ENCODE assay signal across 15 cellular contexts in genomic region chr17:48134912-48135480, GRCh38. TPM values are rescaled to one million over a fixed set of nuclear protein-coding genes. Genes with fewer than 3 reads are reported as not detected.
DNase-seq lines count a peak whose midpoint lies in the region; ATAC-seq and TF ChIP-seq lines count a peak whose summit lies in the region.
"Had no signal": no experiment of that assay in that cellular context is flagged by ENCODE, and none has a peak within 500 bp of the region (broad histone marks: within the 10 kb centered on the region; RNA-seq: fewer than 3 reads in every experiment).

No MANE protein-coding gene starts in this region.

- H3K79me1 ChIP-seq in neuronal stem cell (ENCODE audit: low read depth, low read length) = no peaks in the 10 kb centered on the region

- DNase-seq in GM13976 (ENCODE audit: low spot score) (peak; percentile 39), RPMI7951 (ENCODE audit: low read depth) (peak; percentile 7), germinal center (ENCODE audit: low spot score) (peak; percentile 10), NCI-H2107 (lab: John Stamatoyannopoulos, UW) (no peak), NOMO-1 (lab: John Stamatoyannopoulos, UW; ENCODE audit: unreplicated experiment in 2 of 2) (no peak), neuronal stem cell (ENCODE audit: low spot score) (no peak)
- no peak for DNase-seq in stimulated activated naive CD8-positive, alpha-beta T cell treated with anti-CD3 and anti-CD28 coated beads, Interleukin-15, Interleukin-2, amounts not matched to agents 100 U/mL and 50 U/mL, for 24 hours
- DNase-seq: activated CD4-positive, alpha-beta T cell treated with anti-CD3 and anti-CD28 coated beads for 36 hours; activated naive CD4-positive, alpha-beta T cell; DMS153; naive B cell; NCI-H1436 treated with DMSO at 0.1 percent for 48 hours; spleen had no signal

- no peak overlapping the region for H2AFZ ChIP-seq in neuronal stem cell (ENCODE audit: low read length)

- H2BK12ac ChIP-seq in neuronal stem cell (ENCODE audit: low read length) = no peak overlapping the region

- H3K9me3 ChIP-seq in neuronal stem cell (replicated peaks in 1 of 2; ENCODE audit: control insufficient read depth in 2 of 2, insufficient read depth in 1 of 2, low read depth in 1 of 2, low read length in 2 of 2) = no peaks in the 10 kb centered on the region
- H3K9me3 ChIP-seq: HAP-1, spleen had no signal

- H3K23ac ChIP-seq in neuronal stem cell (ENCODE audit: low read depth, low read length, poor library complexity) = no peak overlapping the region

- H3K4ac ChIP-seq in neuronal stem cell (ENCODE audit: low read length) = no peak overlapping the region

- H3K18ac ChIP-seq in neuronal stem cell (ENCODE audit: low read length) = no peak overlapping the region

- no peak overlapping the region for H3K27ac ChIP-seq in C4-2B
- no peak overlapping the region for H3K27ac ChIP-seq in neuronal stem cell (replicated peaks; ENCODE audit: low read length)
- H3K27ac ChIP-seq: spleen had no signal

- H2BK15ac ChIP-seq in neuronal stem cell (ENCODE audit: low read length) = no peak overlapping the region

- H3K27me3 ChIP-seq in neuronal stem cell (ENCODE audit: control insufficient read depth in 3 of 3, insufficient read depth in 3 of 3, low read depth in 1 of 3, low read length in 3 of 3) = peaks cover 0 to 7% (median 0%) of the 10 kb centered on the region in 3 experiments
- H3K27me3 ChIP-seq: spleen had no signal

- WGBS in neuronal stem cell (ENCODE audit: extremely low coverage in 2 of 2, insufficient read length in 2 of 2, insufficient replicate concordance in 1 of 2), 2 donors = no CpG with 5 or more reads among the region's 3 CpGs

- H2BK5ac ChIP-seq in neuronal stem cell (ENCODE audit: low read length) = no peak overlapping the region

- H3K9ac ChIP-seq in neuronal stem cell (ENCODE audit: low read depth, low read length, poor library complexity) = no peak overlapping the region

- no peak overlapping the region for H3K4me3 ChIP-seq in neuronal stem cell (ENCODE audit: low read length in 2 of 2)
- H3K4me3 ChIP-seq: HAP-1, spleen had no signal

- no peak for ATAC-seq in stimulated activated naive CD8-positive, alpha-beta T cell treated with anti-CD3 and anti-CD28 coated beads, Interleukin-15, Interleukin-2, amounts not matched to agents 100 U/mL and 50 U/mL, for 24 hours
- ATAC-seq: activated CD4-positive, alpha-beta T cell treated with anti-CD3 and anti-CD28 coated beads for 36 hours had no signal

- H4K91ac ChIP-seq in neuronal stem cell (ENCODE audit: low read depth, low read length, poor library complexity) = no peak overlapping the region

- H2BK120ac ChIP-seq in neuronal stem cell (ENCODE audit: low read depth, low read length) = no peak overlapping the region

- no peak overlapping the region for H3K4me2 ChIP-seq in neuronal stem cell (ENCODE audit: insufficient read depth, low read length, poor library complexity, severe bottlenecking)

- H3K36me3 ChIP-seq in neuronal stem cell (replicated peaks in 1 of 2; ENCODE audit: control insufficient read depth in 2 of 2, insufficient read depth in 2 of 2, low read length in 2 of 2) = no peaks in the 10 kb centered on the region
- H3K36me3 ChIP-seq: HAP-1 had no signal

- in situ Hi-C loops in GM13976 (cut with MboI; ENCODE audit: low sequenced_read_pairs, unreplicated experiment) = no loop called here

- H2AK5ac ChIP-seq in neuronal stem cell (ENCODE audit: low read depth, low read length) = no peak overlapping the region

- no peak overlapping the region for H4K8ac ChIP-seq in neuronal stem cell (ENCODE audit: low read depth, low read length)

- TF ChIP-seq CTCF in C4-2B (conservative IDR thresholded peaks at IDR 0.05) (peak; percentile 23), GM13976 (IDR thresholded peaks at IDR 0.05; ENCODE audit: borderline replicate concordance, control extremely low read depth, extremely low read depth, insufficient read depth, missing control alignments) (peak; percentile 44)

- no peak overlapping the region for H3K14ac ChIP-seq in neuronal stem cell (ENCODE audit: low read length)

- H3K4me1 ChIP-seq in neuronal stem cell (ENCODE audit: control insufficient read depth in 2 of 2, insufficient read depth in 1 of 2, low read depth in 1 of 2, low read length in 2 of 2) = no peaks in the 10 kb centered on the region
- H3K4me1 ChIP-seq: HAP-1 had no signal

RNA-seq across cellular contexts. Expression of gene SNX11, which starts 27.4 kb away (rescaled TPM):
- 6.4 and 10.4 TPM in 2 replicates for total RNA-seq in RPMI7951 (2014; rRNA removed; shearing (Covaris generic))
- polyA plus RNA-seq in neuronal stem cell (2013, experiment 1 of 2) = 11.8 TPM
- 10.6 TPM for polyA plus RNA-seq in neuronal stem cell (2013, experiment 2 of 2)

RNA-seq across cellular contexts. Expression of gene CBX1, which starts 33.7 kb away (rescaled TPM):
- total RNA-seq in RPMI7951 (2014; rRNA removed; shearing (Covaris generic)) = 53.5 and 64.6 TPM in 2 replicates
- 194 TPM for polyA plus RNA-seq in neuronal stem cell (2013, experiment 1 of 2)
- polyA plus RNA-seq in neuronal stem cell (2013, experiment 2 of 2) = 198 TPM

Comparison
In these comparisons a context has a peak if more than half of its experiments do, and no peak if none do; other contexts are left out.
1. DNase-seq: peak in GM13976 (single experiment), RPMI7951 (single experiment) and germinal center (single experiment); none in NCI-H2107 (single experiment), NOMO-1 (0 of 2), neuronal stem cell (single experiment) and stimulated activated naive CD8-positive, alpha-beta T cell treated with anti-CD3 and anti-CD28 coated beads, Interleukin-15, Interleukin-2, amounts not matched to agents 100 U/mL and 50 U/mL, for 24 hours (single experiment).